In genomic region chr3:63911395-63911900, GRCh38 we compare ENCODE assay signal across 9 cellular contexts. TPM values are rescaled to one million over a fixed set of nuclear protein-coding genes. Genes with fewer than 3 reads are reported as not detected.
DNase-seq lines count a peak whose midpoint lies in the region; ATAC-seq and TF ChIP-seq lines count a peak whose summit lies in the region.
"Had no signal": no experiment of that assay in that cellular context is flagged by ENCODE, and none has a peak within 500 bp of the region (broad histone marks: within the 10 kb centered on the region; RNA-seq: fewer than 3 reads in every experiment).

No MANE protein-coding gene starts in this region.

- CTCF ChIA-PET in SK-N-SH (lab: Yijun Ruan, JAX), result interaction anchor here (0.7 to 2.1 kb wide), 7 partner anchors 10 to 560 kb away, joined by 3 to 7 read pairs (median 3); partner anchors contain the start of genes C3orf49 and PSMD6

- peaks cover 26% of the 10 kb centered on the region for H3F3A ChIP-seq in GM23248 (ENCODE audit: insufficient read depth)
- H3F3A ChIP-seq in SK-N-SH (replicated peaks; ENCODE audit: insufficient read depth), result peaks cover 14% of the 10 kb centered on the region

- TF ChIP-seq EP300 in SK-N-SH (IDR thresholded peaks at IDR 0.05; ENCODE audit: borderline replicate concordance in 1 of 2, low read depth in 1 of 2, low read length in 1 of 2), result no peak

- H3K27me3 ChIP-seq in GM23248 (replicated peaks; ENCODE audit: insufficient read depth) (no peaks in the 10 kb centered on the region), SK-N-SH (ENCODE audit: insufficient read depth) (no peaks in the 10 kb centered on the region), gastrocnemius medialis (no peaks in the 10 kb centered on the region)

- intact Hi-C loops in gastrocnemius medialis (cut with DNase I; ENCODE audit: low total_unique reads), result loop anchor here (5.0 kb wide), 1 partner anchor 81 kb away; no protein-coding TSS in a partner anchor

- H3K4me1 ChIP-seq in GM23248 (ENCODE audit: insufficient read depth) (peaks cover 28% of the 10 kb centered on the region), SK-N-SH (ENCODE audit: control insufficient read depth in 1 of 2, insufficient read depth in 2 of 2, low read depth in 1 of 2, low read length in 1 of 2) (peaks cover 13 to 18% of the 10 kb centered on the region in 2 experiments), gastrocnemius medialis (peaks cover 27 to 32% of the 10 kb centered on the region in 2 donors)

- H2AFZ ChIP-seq in GM23248, result peak overlapping the region; percentile 68
- H2AFZ ChIP-seq in SK-N-SH (ENCODE audit: low read depth), result peak overlapping the region; percentile 71; the same call in 1 of the 2 replicates

- no peaks in the 10 kb centered on the region for H4K20me1 ChIP-seq in GM23248 (ENCODE audit: insufficient read depth)
- peaks cover 8% of the 10 kb centered on the region; the same call in 1 of the 2 replicates for H4K20me1 ChIP-seq in SK-N-SH (ENCODE audit: insufficient read depth)

- WGBS in GM23248 (ENCODE audit: low coverage in 1 of 2, low lambda C conversion rate in 2 of 2, missing lambda C conversion rate in 2 of 2), 2 experiments, result 1 to 2% methylated on average over 24 of the region's 24 CpGs
- WGBS in SK-N-SH (ENCODE audit: low lambda C conversion rate), result 11% methylated on average over 14 of the region's 24 CpGs

- H3K27ac ChIP-seq in C4-2B (peak overlapping the region; percentile 77), GM23248 (peak overlapping the region; percentile 89), SK-N-SH (ENCODE audit: low read depth in 2 of 2, low read length in 1 of 2) (peak overlapping the region; percentile 78 to 86), gastrocnemius medialis (peak overlapping the region; percentile 82 to 98 (median 88))

- no peak for TF ChIP-seq CTCF in C4-2B (conservative IDR thresholded peaks at IDR 0.05)
- TF ChIP-seq CTCF in SK-N-SH (IDR thresholded peaks at IDR 0.05), result no peak
- TF ChIP-seq CTCF in fibroblast of pulmonary artery (IDR thresholded peaks at IDR 0.05; ENCODE audit: low read length, missing control alignments), result no peak
- no peak for TF ChIP-seq CTCF in gastrocnemius medialis (IDR thresholded peaks at IDR 0.05 in 4 of 5, conservative IDR thresholded peaks at IDR 0.05 in 1 of 5)

- peak; percentile 54 for DNase-seq in GM23248
- no peak for DNase-seq in SK-N-SH
- DNase-seq in fibroblast of pulmonary artery (ENCODE audit: low read depth), result no peak
- no peak for DNase-seq in gastrocnemius medialis
- DNase-seq in SK-N-DZ (ENCODE audit: low spot score), result no peak
- no peak for DNase-seq in NCI-H2196 (lab: John Stamatoyannopoulos, UW; ENCODE audit: unreplicated experiment)

- ATAC-seq in gastrocnemius medialis (no peak), GM19023 (IDR thresholded peaks at IDR 0.05; ENCODE audit: unreplicated experiment) (no peak)

- H3K9me2 ChIP-seq in GM23248 (ENCODE audit: insufficient read depth) (no peaks in the 10 kb centered on the region), SK-N-SH (no peaks in the 10 kb centered on the region)

- H3K4me2 ChIP-seq in GM23248 (ENCODE audit: unreplicated experiment), result peak overlapping the region; percentile 72
- peak overlapping the region; percentile 96 for H3K4me2 ChIP-seq in SK-N-SH

- TF ChIP-seq POLR2A in gastrocnemius medialis (IDR thresholded peaks at IDR 0.05), result no peak

- H3K4me3 ChIP-seq in GM23248 (peak overlapping the region; percentile 82), SK-N-SH (ENCODE audit: low read depth in 2 of 2, low read length in 1 of 2) (peak overlapping the region; percentile 68 to 71), fibroblast of pulmonary artery (replicated peaks; ENCODE audit: low read depth, low read length) (peak overlapping the region; percentile 65), gastrocnemius medialis (peak overlapping the region; percentile 76 to 90 (median 82))

- POLR2A ChIA-PET in SK-N-SH (lab: Yijun Ruan, JAX), result no interaction called here

- H3K36me3 ChIP-seq in GM23248 (ENCODE audit: low read depth) (peaks cover 7% of the 10 kb centered on the region; the same call in 1 of the 2 replicates), SK-N-SH (replicated peaks in 1 of 2; ENCODE audit: control insufficient read depth in 1 of 2, insufficient read depth in 2 of 2, low read length in 1 of 2) (peaks cover 9 to 14% of the 10 kb centered on the region in 2 experiments), gastrocnemius medialis (peaks cover 0 to 8% of the 10 kb centered on the region in 2 donors)

- H3K9me3 ChIP-seq in GM23248 (ENCODE audit: low read depth), result no peaks in the 10 kb centered on the region
- no peaks in the 10 kb centered on the region for H3K9me3 ChIP-seq in SK-N-SH
- H3K9me3 ChIP-seq in gastrocnemius medialis, result no peaks in the 10 kb centered on the region

- no peak for TF ChIP-seq RAD21 in SK-N-SH (IDR thresholded peaks at IDR 0.05; ENCODE audit: low read length)

- H3K79me2 ChIP-seq in GM23248 (ENCODE audit: insufficient read depth), result peaks cover 81% of the 10 kb centered on the region
- H3K79me2 ChIP-seq in SK-N-SH (ENCODE audit: insufficient read depth), result peaks cover 57% of the 10 kb centered on the region

- in situ Hi-C loops in GM23248 (cut with MboI), result no loop called here
- in situ Hi-C loops in gastrocnemius medialis (cut with MboI; ENCODE audit: low sequenced_read_pairs in 4 of 4), result no loop called here

- H3K9ac ChIP-seq in GM23248, result peak overlapping the region; percentile 92
- H3K9ac ChIP-seq in SK-N-SH, result peak overlapping the region; percentile 81

TF ChIP-seq in SK-N-SH, 30 proteins besides CTCF, POLR2A, EP300 and RAD21:
- TF ChIP-seq ZBTB33 (IDR thresholded peaks at IDR 0.05; ENCODE audit: borderline replicate concordance, low read depth), result no peak
- no peak for TF ChIP-seq TAF1 (IDR thresholded peaks at IDR 0.05; ENCODE audit: borderline replicate concordance, low read depth, low read length)
- no peak for TF ChIP-seq SMC3 (IDR thresholded peaks at IDR 0.05; ENCODE audit: low read depth, low read length)
- TF ChIP-seq EZH2phosphoT487 (IDR thresholded peaks at IDR 0.05; ENCODE audit: borderline replicate concordance, low read depth), result no peak
- 0 out of 2 replicates have a peak, but pooled peaks have one; percentile 2 for TF ChIP-seq TCF12 (IDR thresholded peaks at IDR 0.05)
- no peak for TF ChIP-seq TEAD4 (IDR thresholded peaks at IDR 0.05; ENCODE audit: borderline replicate concordance, insufficient read depth)

RNA-seq across cellular contexts. Expression of gene SCAANT1, which starts 0.7 kb away (rescaled TPM):
- not detected in 2 replicates for total RNA-seq in GM23248 (2014; rRNA removed; shearing (Covaris generic))
- polyA plus RNA-seq in GM23248 (2016; fragmentation: Nextera tagmentation; extraction: Ambion mirVana), result not detected in 2 replicates
- polyA plus RNA-seq in SK-N-SH (2012; rRNA removed), result not detected in 2 replicates
- not detected in 2 replicates for polyA plus RNA-seq in SK-N-SH (2012; cell fraction: cytosol; rRNA removed)
- polyA plus RNA-seq in SK-N-SH (2012; cell fraction: nucleus; rRNA removed), result not detected in 2 replicates
- total RNA-seq in gastrocnemius medialis, result not detected
- polyA plus RNA-seq in SK-N-DZ (2014; cell fraction: cytosol; rRNA removed), result not detected in 2 replicates
- polyA plus RNA-seq in SK-N-DZ (2014; cell fraction: nucleus; rRNA removed), result not detected in 2 replicates
- total RNA-seq: RPMI7951 had no signal

RNA-seq across cellular contexts. Expression of gene ATXN7, which starts 47.8 kb away (rescaled TPM):
- 3.9 and 6.6 TPM in 2 replicates for total RNA-seq in GM23248 (2014; rRNA removed; shearing (Covaris generic))
- polyA plus RNA-seq in GM23248 (2016; fragmentation: Nextera tagmentation; extraction: Ambion mirVana) (1.8 and 2.4 TPM in 2 replicates), SK-N-SH (2012; rRNA removed) (6.2 and 8.5 TPM in 2 replicates)
- 2.7 and 3.2 TPM in 2 replicates for polyA plus RNA-seq in SK-N-SH (2012; cell fraction: cytosol; rRNA removed)
- polyA plus RNA-seq in SK-N-SH (2012; cell fraction: nucleus; rRNA removed), result 33.9 and 34.8 TPM in 2 replicates
- 10 to 100 TPM; 14.5 to 27.4 (median 23.7) TPM for total RNA-seq in gastrocnemius medialis
- polyA plus RNA-seq in SK-N-DZ (2014; cell fraction: cytosol; rRNA removed), result 1.7 and 2.5 TPM in 2 replicates
- polyA plus RNA-seq in SK-N-DZ (2014; cell fraction: nucleus; rRNA removed), result 4.0 and 8.1 TPM in 2 replicates

RNA-seq across cellular contexts. Expression of gene THOC7, which starts 47.8 kb away (rescaled TPM):
- total RNA-seq in GM23248 (2014; rRNA removed; shearing (Covaris generic)), result 54.8 and 71.7 TPM in 2 replicates
- polyA plus RNA-seq in GM23248 (2016; fragmentation: Nextera tagmentation; extraction: Ambion mirVana) (93.8 and 103 TPM in 2 replicates), SK-N-SH (2012; rRNA removed) (35.6 and 35.9 TPM in 2 replicates)
- 61.9 and 94.1 TPM in 2 replicates for polyA plus RNA-seq in SK-N-SH (2012; cell fraction: cytosol; rRNA removed)
- polyA plus RNA-seq in SK-N-SH (2012; cell fraction: nucleus; rRNA removed), result 7.9 and 12.4 TPM in 2 replicates
- total RNA-seq in gastrocnemius medialis, result 10 to 100 TPM; 52.0 to 74.8 (median 67.6) TPM
- polyA plus RNA-seq in SK-N-DZ (2014; cell fraction: cytosol; rRNA removed), result 69.1 and 80.2 TPM in 2 replicates
- polyA plus RNA-seq in SK-N-DZ (2014; cell fraction: nucleus; rRNA removed), result 31.5 and 47.6 TPM in 2 replicates
